20 cellular contexts compared by ENCODE assay signal in the genomic region with DNA sequence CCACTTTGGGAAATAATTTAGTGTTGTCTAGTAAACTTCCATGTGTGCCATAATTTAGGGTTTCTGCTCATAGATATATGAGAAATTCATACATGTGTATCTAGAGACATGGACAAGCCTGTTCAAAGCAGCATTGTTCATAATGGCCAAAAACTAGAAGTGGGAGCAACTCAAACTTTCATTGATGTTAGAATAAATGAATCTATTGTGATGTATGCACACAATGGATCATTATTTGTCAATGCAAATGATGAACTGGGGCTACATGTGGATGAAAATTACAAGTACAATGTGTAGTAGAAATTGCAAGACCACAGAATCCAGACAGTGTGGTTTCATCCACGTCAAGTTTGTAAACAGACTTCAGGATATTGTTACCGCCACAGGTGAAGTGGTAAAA.
DNase-seq lines count a peak whose midpoint lies in the region; ATAC-seq and TF ChIP-seq lines count a peak whose summit lies in the region.
"Had no signal": no experiment of that assay in that cellular context is flagged by ENCODE, and none has a peak within 500 bp of the region (broad histone marks: within the 10 kb centered on the region; RNA-seq: fewer than 3 reads in every experiment).

No MANE protein-coding gene starts in this region.

- peaks cover 5% of the 10 kb centered on the region for H3K9me3 ChIP-seq in psoas muscle
- no peaks in the 10 kb centered on the region for H3K9me3 ChIP-seq in T-helper 17 cell (ENCODE audit: control insufficient read depth, low read length, poor library complexity, severe bottlenecking)
- H3K9me3 ChIP-seq: A549 had no signal

- H3K27ac ChIP-seq in psoas muscle: no peak overlapping the region
- H3K27ac ChIP-seq: 22Rv1, A549, BLaER1 had no signal

- H3K27me3 ChIP-seq in psoas muscle (ENCODE audit: insufficient read depth in 3 of 3, low read length in 2 of 3): peaks cover 0 to 2% (median 0%) of the 10 kb centered on the region in 3 donors
- H3K27me3 ChIP-seq: BLaER1 had no signal

- no peaks in the 10 kb centered on the region for H3K4me1 ChIP-seq in psoas muscle
- H3K4me1 ChIP-seq: A549, BLaER1 had no signal

- ATAC-seq in psoas muscle (no peak), left colon (no peak), T-helper 17 cell (no peak)
- ATAC-seq: A549, GM23338, K562 had no signal

- no peaks in the 10 kb centered on the region for H3K27me3 Mint-ChIP-seq in T-helper 17 cell

- 72 to 73% (median 72%) methylated on average over 2 of the region's 2 CpGs for WGBS in psoas muscle, 3 donors

- no peak overlapping the region for H3K27ac Mint-ChIP-seq in T-helper 17 cell
- H3K27ac Mint-ChIP-seq: CD14-positive monocyte; CD4-positive, alpha-beta memory T cell; GM23338 had no signal

- H3K4me3 ChIP-seq in psoas muscle: no peak overlapping the region
- H3K4me3 ChIP-seq: A549, BLaER1, GM23338, K562 had no signal

- DNase-seq in Ammon's horn (ENCODE audit: low spot score) (peak; percentile 46), foreskin melanocyte (peak; percentile 12), medulla oblongata (ENCODE audit: extremely low spot score) (peak; percentile 62), superior temporal gyrus (ENCODE audit: extremely low spot score) (peak; percentile 78), psoas muscle (no peak), left colon (no peak), T-helper 17 cell (no peak)
- DNase-seq: AML-193; CD4-positive, alpha-beta memory T cell; DMS153; DMS79; GDM1; HCEC 1CT; IMR-90 had no signal

- no peak for TF ChIP-seq CTCF in psoas muscle (IDR thresholded peaks at IDR 0.05)

- no peaks in the 10 kb centered on the region for H3K4me1 Mint-ChIP-seq in T-helper 17 cell
- H3K4me1 Mint-ChIP-seq: CD14-positive monocyte; CD4-positive, alpha-beta memory T cell; GM23338 had no signal

- H3K4me3 Mint-ChIP-seq in T-helper 17 cell: no peak overlapping the region
- H3K4me3 Mint-ChIP-seq: CD14-positive monocyte; CD4-positive, alpha-beta memory T cell; GM23338 had no signal

- H3K36me3 ChIP-seq in psoas muscle (ENCODE audit: insufficient read depth in 1 of 2, low read depth in 1 of 2): no peaks in the 10 kb centered on the region
- H3K36me3 ChIP-seq: BLaER1 had no signal

- intact Hi-C loops in psoas muscle (cut with DNase I): no loop called here
- intact Hi-C loops in left colon (cut with DNase I, micrococcal nuclease): no loop called here

- H3K36me3 Mint-ChIP-seq in T-helper 17 cell (ENCODE audit: low read depth): no peaks in the 10 kb centered on the region
- H3K36me3 Mint-ChIP-seq: CD14-positive monocyte; CD4-positive, alpha-beta memory T cell had no signal

Comparison
In these comparisons a context has a peak if more than half of its experiments do, and no peak if none do; other contexts are left out.
1. DNase-seq: peak in Ammon's horn (single experiment), foreskin melanocyte (single experiment), medulla oblongata (single experiment) and superior temporal gyrus (single experiment); none in psoas muscle (0 of 2), left colon (0 of 2) and T-helper 17 cell (0 of 3).